16 cellular contexts compared by ENCODE assay signal in genomic region chr13:44755872-44756271, GRCh38.
DNase-seq lines count a peak whose midpoint lies in the region; ATAC-seq, FAIRE-seq and TF ChIP-seq lines count a peak whose summit lies in the region.
"Had no signal": no experiment of that assay in that cellular context is flagged by ENCODE, and none has a peak within 500 bp of the region (broad histone marks: within the 10 kb centered on the region; RNA-seq: fewer than 3 reads in every experiment).

No MANE protein-coding gene starts in this region.

- peak overlapping the region; percentile 36 for H3K9ac ChIP-seq in astrocyte (ENCODE audit: low read length)
- H3K9ac ChIP-seq in keratinocyte (ENCODE audit: control insufficient read depth, extremely low read depth, insufficient read depth, low read length): peak overlapping the region; percentile 39

- H3K9me3 Mint-ChIP-seq in stimulated activated naive CD8-positive, alpha-beta T cell treated with anti-CD3 and anti-CD28 coated beads, Interleukin-15, amount 100 ng/mL, for 72 hours: no peaks in the 10 kb centered on the region
- no peaks in the 10 kb centered on the region for H3K9me3 Mint-ChIP-seq in astrocyte (ENCODE audit: unreplicated experiment)
- H3K9me3 Mint-ChIP-seq: memory B cell had no signal

- H3K79me2 ChIP-seq in astrocyte (ENCODE audit: insufficient read depth, low read length) (no peaks in the 10 kb centered on the region), keratinocyte (ENCODE audit: control insufficient read depth, insufficient read depth, low read length) (no peaks in the 10 kb centered on the region)

- H3K36me3 ChIP-seq in astrocyte (ENCODE audit: insufficient read depth, low read length): no peaks in the 10 kb centered on the region
- H3K36me3 ChIP-seq in keratinocyte (ENCODE audit: control insufficient read depth in 2 of 2, extremely low read depth in 1 of 2, insufficient read depth in 2 of 2, low read length in 2 of 2): no peaks in the 10 kb centered on the region
- H3K36me3 ChIP-seq in WERI-Rb-1: no peaks in the 10 kb centered on the region
- H3K36me3 ChIP-seq: prostate gland had no signal

- peaks cover 21% of the 10 kb centered on the region for H3K4me1 Mint-ChIP-seq in stimulated activated naive CD8-positive, alpha-beta T cell treated with anti-CD3 and anti-CD28 coated beads, Interleukin-15, amount 100 ng/mL, for 72 hours
- peaks cover 45% of the 10 kb centered on the region for H3K4me1 Mint-ChIP-seq in astrocyte (ENCODE audit: low read depth, unreplicated experiment)
- H3K4me1 Mint-ChIP-seq: memory B cell had no signal

- ATAC-seq in stimulated activated naive CD8-positive, alpha-beta T cell treated with anti-CD3 and anti-CD28 coated beads, Interleukin-15, Interleukin-2, amounts not matched to agents 100 U/mL and 50 U/mL, for 24 hours: peak; percentile 65
- no peak for ATAC-seq in stimulated activated naive CD8-positive, alpha-beta T cell treated with anti-CD3 and anti-CD28 coated beads, Interleukin-15, amount 100 ng/mL, for 72 hours
- ATAC-seq in HG03025 (IDR thresholded peaks at IDR 0.05; ENCODE audit: low FRiP score, unreplicated experiment): no peak

- H3K4me3 Mint-ChIP-seq in stimulated activated naive CD8-positive, alpha-beta T cell treated with anti-CD3 and anti-CD28 coated beads, Interleukin-15, amount 100 ng/mL, for 72 hours: no peak overlapping the region
- H3K4me3 Mint-ChIP-seq in astrocyte (ENCODE audit: unreplicated experiment): no peak overlapping the region
- H3K4me3 Mint-ChIP-seq: memory B cell had no signal

- H2AFZ ChIP-seq in astrocyte (ENCODE audit: low read depth, low read length): no peak overlapping the region
- H2AFZ ChIP-seq in keratinocyte (ENCODE audit: control insufficient read depth, low read length): peak overlapping the region; percentile 35

- no peaks in the 10 kb centered on the region for H3K27me3 Mint-ChIP-seq in stimulated activated naive CD8-positive, alpha-beta T cell treated with anti-CD3 and anti-CD28 coated beads, Interleukin-15, amount 100 ng/mL, for 72 hours
- no peaks in the 10 kb centered on the region for H3K27me3 Mint-ChIP-seq in astrocyte (ENCODE audit: low read depth, unreplicated experiment)

- no peaks in the 10 kb centered on the region for H3K36me3 Mint-ChIP-seq in astrocyte (ENCODE audit: low read depth, unreplicated experiment)
- H3K36me3 Mint-ChIP-seq: memory B cell had no signal

- H3K27me3 ChIP-seq in astrocyte (ENCODE audit: insufficient read depth, low read length): no peaks in the 10 kb centered on the region
- no peaks in the 10 kb centered on the region for H3K27me3 ChIP-seq in keratinocyte (ENCODE audit: control insufficient read depth, extremely low read depth, insufficient read depth, low read length)
- no peaks in the 10 kb centered on the region for H3K27me3 ChIP-seq in WERI-Rb-1 (ENCODE audit: insufficient read depth, low read depth, severe bottlenecking)
- H3K27me3 ChIP-seq: dorsolateral prefrontal cortex had no signal

- TF ChIP-seq CTCF in astrocyte (IDR thresholded peaks at IDR 0.05; ENCODE audit: insufficient read depth, low read depth, low read length): no peak
- no peak for TF ChIP-seq CTCF in keratinocyte (optimal IDR thresholded peaks at IDR 0.05 in 1 of 3, IDR thresholded peaks at IDR 0.05 in 1 of 3, conservative IDR thresholded peaks at IDR 0.05 in 1 of 3; ENCODE audit: extremely low read depth in 1 of 3, insufficient read depth in 2 of 3, low read length in 3 of 3)
- no peak for TF ChIP-seq CTCF in WERI-Rb-1 (IDR thresholded peaks at IDR 0.05; ENCODE audit: low read depth, low read length)

- H4K20me1 ChIP-seq in astrocyte (ENCODE audit: insufficient read depth, low read length): no peaks in the 10 kb centered on the region
- H4K20me1 ChIP-seq in keratinocyte (ENCODE audit: control insufficient read depth, extremely low read depth, insufficient read depth, low read length): no peaks in the 10 kb centered on the region

- no peak overlapping the region for H3K4me3 ChIP-seq in astrocyte (ENCODE audit: insufficient read depth, low read depth, low read length)
- peak overlapping the region in 1 of 3 experiments; percentile 29 for H3K4me3 ChIP-seq in keratinocyte (ENCODE audit: control insufficient read depth in 2 of 3, extremely low read depth in 1 of 3, insufficient read depth in 2 of 3, low read depth in 1 of 3, low read length in 3 of 3)
- no peak overlapping the region for H3K4me3 ChIP-seq in WERI-Rb-1 (ENCODE audit: low read depth, low read length)
- H3K4me3 ChIP-seq: dorsolateral prefrontal cortex, prostate gland, SK-N-MC had no signal

- peak overlapping the region; percentile 78 for H3K4me2 ChIP-seq in astrocyte (ENCODE audit: low read length)
- peak overlapping the region; percentile 73 for H3K4me2 ChIP-seq in keratinocyte (ENCODE audit: control insufficient read depth, extremely low read depth, insufficient read depth, low read depth, low read length)

- H3K9me3 ChIP-seq in astrocyte (ENCODE audit: insufficient read depth, low read depth, low read length) (no peaks in the 10 kb centered on the region), keratinocyte (ENCODE audit: control insufficient read depth, low read depth, low read length) (no peaks in the 10 kb centered on the region), WERI-Rb-1 (ENCODE audit: severe bottlenecking) (no peaks in the 10 kb centered on the region)
- H3K9me3 ChIP-seq: prostate gland had no signal

- H3K9me1 ChIP-seq in keratinocyte (ENCODE audit: control insufficient read depth, extremely low read depth, insufficient read depth, low read length): no peaks in the 10 kb centered on the region

- no peak for DNase-seq in stimulated activated naive CD8-positive, alpha-beta T cell treated with anti-CD3 and anti-CD28 coated beads, Interleukin-15, Interleukin-2, amounts not matched to agents 100 U/mL and 50 U/mL, for 24 hours
- DNase-seq in stimulated activated naive CD8-positive, alpha-beta T cell treated with anti-CD3 and anti-CD28 coated beads, Interleukin-15, amount 100 ng/mL, for 72 hours: no peak
- DNase-seq in astrocyte (ENCODE audit: low read depth) (peak; percentile 86), keratinocyte (ENCODE audit: low read depth, low spot score) (peak; percentile 30), WERI-Rb-1 (no peak), dedifferentiated amniotic fluid mesenchymal stem cell (ENCODE audit: extremely low spot score) (no peak)
- DNase-seq in stimulated activated CD4-positive, alpha-beta T cell treated with anti-CD3 and anti-CD28 coated beads, Interleukin-15, amount 100 ng/mL, for 24 hours: no peak
- DNase-seq: activated gamma-delta T cell, dorsolateral prefrontal cortex, hippocampal formation, NCI-H1417, NCI-H526 treated with DMSO at 0.1 percent for 48 hours had no signal

- peak overlapping the region; percentile 72 for H3K27ac ChIP-seq in astrocyte (ENCODE audit: low read depth, low read length)
- H3K27ac ChIP-seq in keratinocyte (ENCODE audit: control insufficient read depth, insufficient read depth, low read length): peak overlapping the region; percentile 80
- no peak overlapping the region for H3K27ac ChIP-seq in WERI-Rb-1
- H3K27ac ChIP-seq: dorsolateral prefrontal cortex, prostate gland, SK-N-MC had no signal

- peaks cover 44% of the 10 kb centered on the region for H3K4me1 ChIP-seq in astrocyte (ENCODE audit: insufficient read depth, low read length)
- H3K4me1 ChIP-seq in keratinocyte (ENCODE audit: control insufficient read depth, extremely low read depth, insufficient read depth, low read length): peaks cover 50% of the 10 kb centered on the region

- no peak for FAIRE-seq in astrocyte (lab: Jason Lieb, UNC)
- FAIRE-seq in keratinocyte (lab: Jason Lieb, UNC): peak; percentile 52

- dilution Hi-C loops in keratinocyte (cut with MboI; ENCODE audit: extremely low pct_ligation_motif_present, low sequenced_read_pairs): no loop called here

- H3K27ac Mint-ChIP-seq in stimulated activated naive CD8-positive, alpha-beta T cell treated with anti-CD3 and anti-CD28 coated beads, Interleukin-15, amount 100 ng/mL, for 72 hours: no peak overlapping the region
- peak overlapping the region; percentile 28 for H3K27ac Mint-ChIP-seq in astrocyte (ENCODE audit: unreplicated experiment)
- H3K27ac Mint-ChIP-seq: memory B cell had no signal

Comparison
In these comparisons a context has a peak if more than half of its experiments do, and no peak if none do; other contexts are left out.
1. DNase-seq: peak in astrocyte (single experiment) and keratinocyte (single experiment); none in stimulated activated naive CD8-positive, alpha-beta T cell treated with anti-CD3 and anti-CD28 coated beads, Interleukin-15, Interleukin-2, amounts not matched to agents 100 U/mL and 50 U/mL, for 24 hours (single experiment), stimulated activated naive CD8-positive, alpha-beta T cell treated with anti-CD3 and anti-CD28 coated beads, Interleukin-15, amount 100 ng/mL, for 72 hours (0 of 2), WERI-Rb-1 (single experiment), dedifferentiated amniotic fluid mesenchymal stem cell (single experiment) and stimulated activated CD4-positive, alpha-beta T cell treated with anti-CD3 and anti-CD28 coated beads, Interleukin-15, amount 100 ng/mL, for 24 hours (single experiment).